24 cellular contexts compared by ENCODE assay signal in the genomic region with DNA sequence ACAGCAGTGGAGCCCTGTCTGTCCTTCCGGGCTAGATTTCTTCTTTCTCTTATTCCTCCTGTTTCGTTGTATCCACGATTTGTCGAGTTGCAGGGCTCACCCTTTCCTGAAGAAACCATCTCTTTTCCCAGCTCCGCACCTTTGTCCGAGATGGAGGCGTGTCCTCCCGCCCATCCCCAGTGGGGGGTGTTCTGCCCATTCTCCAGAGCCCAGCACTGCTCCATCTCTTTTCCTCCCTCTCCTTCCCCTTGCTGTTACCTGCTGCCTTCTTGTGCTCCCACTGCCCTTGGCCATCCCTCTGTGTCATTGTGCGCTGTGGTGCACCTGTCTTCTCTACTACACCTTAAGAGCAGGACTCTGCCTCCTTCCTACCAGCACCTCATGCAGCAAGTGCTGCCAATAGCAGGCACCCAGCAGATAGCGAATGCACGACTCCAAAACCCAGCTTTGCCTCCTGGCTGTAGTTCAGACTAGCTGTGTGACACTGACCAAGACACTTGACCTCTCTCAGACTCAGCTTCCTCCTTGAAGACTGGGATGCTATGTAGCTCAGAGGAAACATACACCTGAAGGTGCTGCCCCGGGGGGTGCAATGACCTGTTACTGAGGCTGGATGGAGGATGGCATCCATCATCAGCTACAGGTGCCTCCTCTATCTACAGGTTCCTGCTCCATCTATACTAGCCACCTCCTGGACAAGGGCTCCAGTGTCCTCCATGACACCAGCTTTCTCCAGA. TPM values are rescaled to one million over a fixed set of nuclear protein-coding genes. Genes with fewer than 3 reads are reported as not detected.
DNase-seq lines count a peak whose midpoint lies in the region; ATAC-seq and TF ChIP-seq lines count a peak whose summit lies in the region.
"Had no signal": no experiment of that assay in that cellular context is flagged by ENCODE, and none has a peak within 500 bp of the region (broad histone marks: within the 10 kb centered on the region; RNA-seq: fewer than 3 reads in every experiment).

No MANE protein-coding gene starts in this region.

- H3K27ac Mint-ChIP-seq in WTC11, result no peak overlapping the region
- no peak overlapping the region for H3K27ac Mint-ChIP-seq in stimulated activated effector memory CD8-positive, alpha-beta T cell treated with anti-CD3 and anti-CD28 coated beads, Interleukin-12 subunit alpha, Interleukin-12 subunit beta, amount 100 ng/mL, for 72 hours
- H3K27ac Mint-ChIP-seq: CD4-positive, alpha-beta T cell; HFFc6 had no signal

- H3K4me1 Mint-ChIP-seq in WTC11, result peaks cover 5% of the 10 kb centered on the region
- peaks cover 19% of the 10 kb centered on the region for H3K4me1 Mint-ChIP-seq in stimulated activated effector memory CD8-positive, alpha-beta T cell treated with anti-CD3 and anti-CD28 coated beads, Interleukin-12 subunit alpha, Interleukin-12 subunit beta, amount 100 ng/mL, for 72 hours

- H3K9me3 Mint-ChIP-seq in WTC11, result no peaks in the 10 kb centered on the region
- no peaks in the 10 kb centered on the region for H3K9me3 Mint-ChIP-seq in stimulated activated effector memory CD8-positive, alpha-beta T cell treated with anti-CD3 and anti-CD28 coated beads, Interleukin-12 subunit alpha, Interleukin-12 subunit beta, amount 100 ng/mL, for 72 hours
- H3K9me3 Mint-ChIP-seq: CD4-positive, alpha-beta T cell; HFFc6 had no signal

- H3K27me3 Mint-ChIP-seq in WTC11 (ENCODE audit: low read depth), result peaks cover 17% of the 10 kb centered on the region

- no peaks in the 10 kb centered on the region for H3K36me3 ChIP-seq in H7 (replicated peaks; ENCODE audit: control insufficient read depth, insufficient read depth, low read length)
- H3K36me3 ChIP-seq: BLaER1, MG63, SJCRH30 had no signal

- POLR2A ChIA-PET in WTC11 (lab: Charles Lee), result no interaction called here

- no peaks in the 10 kb centered on the region for H3K36me3 Mint-ChIP-seq in WTC11
- no peaks in the 10 kb centered on the region for H3K36me3 Mint-ChIP-seq in stimulated activated effector memory CD8-positive, alpha-beta T cell treated with anti-CD3 and anti-CD28 coated beads, Interleukin-12 subunit alpha, Interleukin-12 subunit beta, amount 100 ng/mL, for 72 hours

- DNase-seq in H7 (peak; percentile 48), WTC11 (ENCODE audit: low spot score) (no peak), iPS-NIHi7 (ENCODE audit: extremely low spot score) (peak; percentile 46), NCI-H510A (lab: John Stamatoyannopoulos, UW) (no peak), NCI-H2029 treated with DMSO at 0.1 percent for 48 hours (lab: John Stamatoyannopoulos, UW) (no peak), NOMO-1 (lab: John Stamatoyannopoulos, UW; ENCODE audit: unreplicated experiment in 2 of 2) (no peak)
- DNase-seq in stimulated activated effector memory CD8-positive, alpha-beta T cell treated with anti-CD3 and anti-CD28 coated beads, Interleukin-12 subunit alpha, Interleukin-12 subunit beta, amount 100 ng/mL, for 72 hours (ENCODE audit: low spot score in 2 of 2), result peak; percentile 0 to 44
- DNase-seq: CD4-positive, alpha-beta T cell; COR-L47; DMS79; HFFc6; MG63; NCI-H1417; NCI-H187; NCI-H2227 treated with DMSO at 0.1 percent for 48 hours; NCI-H524; NCI-H82; OCI-M1; SJCRH30 had no signal

- no peak overlapping the region for H3K4me3 ChIP-seq in H7 (ENCODE audit: insufficient read depth, low read depth, low read length)
- H3K4me3 ChIP-seq: BLaER1, K562, MG63, SJCRH30 had no signal

- H3K27me3 ChIP-seq in H7 (ENCODE audit: control insufficient read depth, insufficient read depth, low read length), result peaks cover 2% of the 10 kb centered on the region; the same call in 1 of the 2 replicates
- H3K27me3 ChIP-seq: BLaER1, SJCRH30 had no signal

- ATAC-seq in WTC11, result 0 out of 2 replicates have a peak, but pooled peaks have one; percentile 19
- ATAC-seq in stimulated activated effector memory CD8-positive, alpha-beta T cell treated with anti-CD3 and anti-CD28 coated beads, Interleukin-12 subunit alpha, Interleukin-12 subunit beta, amount 100 ng/mL, for 72 hours, result no peak
- ATAC-seq: HepG2, K562 had no signal

- CTCF ChIA-PET in WTC11 (lab: Charles Lee), result interaction anchor here (1.1 to 5.1 kb wide), 5 partner anchors 21 to 71 kb away, joined by 3 to 22 read pairs (median 4); a partner anchor contains a TSS

- TF ChIP-seq CTCF in WTC11 (IDR thresholded peaks at IDR 0.05), result no peak

- no peak overlapping the region for H3K4me3 Mint-ChIP-seq in WTC11
- no peak overlapping the region for H3K4me3 Mint-ChIP-seq in stimulated activated effector memory CD8-positive, alpha-beta T cell treated with anti-CD3 and anti-CD28 coated beads, Interleukin-12 subunit alpha, Interleukin-12 subunit beta, amount 100 ng/mL, for 72 hours
- H3K4me3 Mint-ChIP-seq: CD4-positive, alpha-beta T cell; HFFc6 had no signal

TF ChIP-seq in WTC11, 78 proteins besides CTCF, POLR2A, EP300 and RAD21:
- TF ChIP-seq PRRX2 (CRISPR knock-in tag; IDR thresholded peaks at IDR 0.05) (no peak), RELA (CRISPR knock-in tag; IDR thresholded peaks at IDR 0.05; ENCODE audit: borderline replicate concordance) (no peak), TCF7 (CRISPR knock-in tag; IDR thresholded peaks at IDR 0.05; ENCODE audit: low read depth) (no peak)

RNA-seq across cellular contexts. Expression of a gene that starts 8.9 kb away (rescaled TPM):
- not detected in 2 replicates for total RNA-seq in H7 (2014; rRNA removed; shearing (Covaris generic))
- not detected in 3 replicates for total RNA-seq in WTC11 (2021)
- total RNA-seq: CD4-positive, alpha-beta T cell; HepG2; HFFc6; HT-29; K562; LHCN-M2; SJCRH30 had no signal

RNA-seq across cellular contexts. Expression of a gene that starts 32.3 kb away (rescaled TPM):
- 2.0 and 3.1 TPM in 2 replicates for total RNA-seq in H7 (2014; rRNA removed; shearing (Covaris generic))
- total RNA-seq in WTC11 (2021), result 9.5 to 10.8 TPM (median 10.2 TPM) in 3 replicates

RNA-seq across cellular contexts. Expression of a gene that starts 32.8 kb away (rescaled TPM):
- total RNA-seq in H7 (2014; rRNA removed; shearing (Covaris generic)), result not detected in 2 replicates
- total RNA-seq in WTC11 (2021), result 0.11 TPM in 1 of 3 replicates, not detected in the others
- total RNA-seq: CD4-positive, alpha-beta T cell; HepG2; HFFc6; K562; LHCN-M2; SJCRH30 had no signal

RNA-seq across cellular contexts. Expression of a gene that starts 44.7 kb away (rescaled TPM):
- total RNA-seq in H7 (2014; rRNA removed; shearing (Covaris generic)), result 0.21 TPM in 1 of 2 replicates, not detected in the other
- 0.41 TPM in 1 of 3 replicates, not detected in the others for total RNA-seq in WTC11 (2021)
- total RNA-seq: CD4-positive, alpha-beta T cell; HepG2; K562; SJCRH30 had no signal

RNA-seq across cellular contexts. Expression of a gene that starts 46.5 kb away (rescaled TPM):
- total RNA-seq in H7 (2014; rRNA removed; shearing (Covaris generic)), result 46.9 and 53.8 TPM in 2 replicates
- 33.6 to 42.7 TPM (median 42.1 TPM) in 3 replicates for total RNA-seq in WTC11 (2021)

Comparison
In these comparisons a context has a peak if more than half of its experiments do, and no peak if none do; other contexts are left out.
1. DNase-seq: peak in H7 (single experiment), iPS-NIHi7 (single experiment) and stimulated activated effector memory CD8-positive, alpha-beta T cell treated with anti-CD3 and anti-CD28 coated beads, Interleukin-12 subunit alpha, Interleukin-12 subunit beta, amount 100 ng/mL, for 72 hours (2 of 2); none in WTC11 (single experiment), NCI-H510A (single experiment), NCI-H2029 treated with DMSO at 0.1 percent for 48 hours (single experiment) and NOMO-1 (0 of 2).